Comparison of ENCODE assay signal across 27 cellular contexts in genomic region chr1:39679821-39680220, GRCh38.
"Had no signal": no experiment of that assay in that cellular context is flagged by ENCODE, and none has a peak within 500 bp of the region (broad histone marks: within the 10 kb centered on the region; RNA-seq: fewer than 3 reads in every experiment).

No MANE protein-coding gene starts in this region.

- H3K79me2 ChIP-seq: hepatocyte had no signal

- DNase-seq: activated CD4-positive, alpha-beta T cell treated with anti-CD3 and anti-CD28 coated beads for 36 hours; activated CD4-positive, CD25-positive, alpha-beta regulatory T cell; activated CD8-positive, alpha-beta memory T cell treated with anti-CD3 and anti-CD28 coated beads, Interleukin-2, amount 10 ng/mL, durations not matched to agents 7 days and 5 days; activated CD8-positive, alpha-beta T cell treated with anti-CD3 and anti-CD28 coated beads, Interleukin-2, amount 10 ng/mL, durations not matched to agents 7 days and 5 days; activated naive CD4-positive, alpha-beta T cell; activated T-cell treated with anti-CD3 and anti-CD28 coated beads, Interleukin-2, amount 50 U/mL, for 72 hours; body of pancreas; cerebellar nuclear complex; colonic mucosa; effector CD8-positive, alpha-beta T cell; gastrocnemius medialis; glutamatergic neuron; left colon; mammary epithelial cell; naive thymus-derived CD4-positive, alpha-beta T cell; nucleus accumbens; pancreas; sigmoid colon; stimulated activated CD4-positive, alpha-beta T cell treated with anti-CD3 and anti-CD28 coated beads, Interleukin-15, amount 100 ng/mL, for 24 hours; stimulated activated CD4-positive, alpha-beta T cell treated with anti-CD3 and anti-CD28 coated beads, Interleukin-2, amount 100 ng/mL, for 24 hours; stimulated activated naive B cell treated with anti-CD40 and anti-IgM and Interleukin-4, amounts not matched to agents 10 μg/mL and 1 μg/mL and 100 μg/mL, for 72 hours; stomach had no signal

- ATAC-seq: activated CD4-positive, alpha-beta T cell treated with anti-CD3 and anti-CD28 coated beads for 36 hours; activated CD8-positive, alpha-beta T cell treated with anti-CD3 and anti-CD28 coated beads, Interleukin-2, amount 10 ng/mL, durations not matched to agents 7 days and 5 days; activated naive CD4-positive, alpha-beta T cell treated with anti-CD3 and anti-CD28 coated beads, Interleukin-2, amount 50 U/mL, for 72 hours; activated T-cell treated with anti-CD3 and anti-CD28 coated beads, Interleukin-2, amount 50 U/mL, for 72 hours; body of pancreas; gastrocnemius medialis; left colon; naive thymus-derived CD4-positive, alpha-beta T cell; pancreas; stimulated activated naive B cell treated with anti-CD40 and anti-IgM and Interleukin-4, amounts not matched to agents 10 μg/mL and 1 μg/mL and 100 μg/mL, for 72 hours had no signal

- H2AFZ ChIP-seq: hepatocyte had no signal

- H3K36me3 ChIP-seq: cardiac muscle cell, colonic mucosa, gastrocnemius medialis, pancreas, prostate gland, sigmoid colon, stomach, tibial nerve had no signal

- H3K4me2 ChIP-seq: hepatocyte had no signal

- H3K27me3 ChIP-seq: pancreas had no signal

- H3K27ac ChIP-seq: body of pancreas, cardiac muscle cell, colonic mucosa, gastrocnemius medialis, hepatocyte, pancreas, prostate gland, sigmoid colon, stomach, tibial nerve had no signal

- H3K9me3 ChIP-seq: body of pancreas, colonic mucosa, gastrocnemius medialis, pancreas, prostate gland, sigmoid colon, stomach, tibial nerve had no signal

- H3K4me1 ChIP-seq: body of pancreas, colonic mucosa, pancreas, prostate gland, sigmoid colon had no signal

- H3K4me3 ChIP-seq: body of pancreas, cardiac muscle cell, colonic mucosa, gastrocnemius medialis, hepatocyte, pancreas, prostate gland, sigmoid colon, stomach, tibial nerve had no signal
